1 cellular context compared by ENCODE assay signal in the genomic region with DNA sequence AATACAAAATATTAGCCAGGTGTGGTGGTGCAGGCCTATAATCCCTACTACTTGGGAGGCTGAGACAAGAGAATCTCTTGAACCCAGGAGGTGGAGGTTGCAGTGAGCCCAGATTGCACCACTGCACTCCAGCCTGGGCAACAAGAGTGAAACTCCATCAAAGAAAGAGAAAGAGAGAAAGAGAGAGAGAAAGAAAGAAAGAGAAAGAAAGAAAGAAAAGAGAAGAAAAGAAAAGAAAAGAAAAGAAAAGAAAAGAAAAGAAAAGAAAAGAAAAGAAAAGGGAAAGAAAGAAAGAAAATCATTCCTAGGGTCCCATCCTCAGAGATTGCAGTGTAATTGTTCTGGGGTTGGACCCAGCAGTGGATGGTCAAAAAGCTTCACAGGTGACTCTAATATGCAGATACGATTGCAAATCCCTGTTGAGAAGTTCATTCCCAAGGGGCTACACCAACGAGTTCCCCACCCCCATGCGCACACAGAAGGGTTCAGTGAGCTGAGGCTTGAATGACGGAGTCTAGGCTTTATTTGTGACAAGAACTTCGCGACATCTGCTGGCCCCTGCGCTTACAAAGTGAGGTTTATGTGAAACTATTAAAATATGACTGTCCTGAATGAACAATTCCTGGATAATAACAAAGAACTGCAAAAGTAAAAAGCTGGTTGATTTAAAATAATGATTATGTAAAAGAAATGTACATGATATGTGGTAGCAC.
TF ChIP-seq lines count a peak whose summit lies in the region.

No MANE protein-coding gene starts in this region.

TF ChIP-seq in HepG2, 621 proteins besides CTCF, POLR2A, EP300 and RAD21:
- TF ChIP-seq ZNF607 (CRISPR knock-in tag; IDR thresholded peaks at IDR 0.05; ENCODE audit: borderline replicate concordance) = no peak
- TF ChIP-seq, protein P1, sequence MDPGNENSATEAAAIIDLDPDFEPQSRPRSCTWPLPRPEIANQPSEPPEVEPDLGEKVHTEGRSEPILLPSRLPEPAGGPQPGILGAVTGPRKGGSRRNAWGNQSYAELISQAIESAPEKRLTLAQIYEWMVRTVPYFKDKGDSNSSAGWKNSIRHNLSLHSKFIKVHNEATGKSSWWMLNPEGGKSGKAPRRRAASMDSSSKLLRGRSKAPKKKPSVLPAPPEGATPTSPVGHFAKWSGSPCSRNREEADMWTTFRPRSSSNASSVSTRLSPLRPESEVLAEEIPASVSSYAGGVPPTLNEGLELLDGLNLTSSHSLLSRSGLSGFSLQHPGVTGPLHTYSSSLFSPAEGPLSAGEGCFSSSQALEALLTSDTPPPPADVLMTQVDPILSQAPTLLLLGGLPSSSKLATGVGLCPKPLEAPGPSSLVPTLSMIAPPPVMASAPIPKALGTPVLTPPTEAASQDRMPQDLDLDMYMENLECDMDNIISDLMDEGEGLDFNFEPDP (CRISPR knock-in tag; conservative IDR thresholded peaks at IDR 0.05) = 0 out of 2 replicates have a peak, but pooled peaks have one; percentile 36
- peak; percentile 60; the same call in 1 of the 2 replicates for TF ChIP-seq NCOA1 (CRISPR knock-in tag; IDR thresholded peaks at IDR 0.05)
- TF ChIP-seq, protein P2, sequence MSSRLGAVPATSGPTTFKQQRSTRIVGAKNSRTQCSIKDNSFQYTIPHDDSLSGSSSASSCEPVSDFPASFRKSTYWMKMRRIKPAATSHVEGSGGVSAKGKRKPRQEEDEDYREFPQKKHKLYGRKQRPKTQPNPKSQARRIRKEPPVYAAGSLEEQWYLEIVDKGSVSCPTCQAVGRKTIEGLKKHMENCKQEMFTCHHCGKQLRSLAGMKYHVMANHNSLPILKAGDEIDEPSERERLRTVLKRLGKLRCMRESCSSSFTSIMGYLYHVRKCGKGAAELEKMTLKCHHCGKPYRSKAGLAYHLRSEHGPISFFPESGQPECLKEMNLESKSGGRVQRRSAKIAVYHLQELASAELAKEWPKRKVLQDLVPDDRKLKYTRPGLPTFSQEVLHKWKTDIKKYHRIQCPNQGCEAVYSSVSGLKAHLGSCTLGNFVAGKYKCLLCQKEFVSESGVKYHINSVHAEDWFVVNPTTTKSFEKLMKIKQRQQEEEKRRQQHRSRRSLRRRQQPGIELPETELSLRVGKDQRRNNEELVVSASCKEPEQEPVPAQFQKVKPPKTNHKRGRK (CRISPR knock-in tag; IDR thresholded peaks at IDR 0.05) = 0 out of 2 replicates have a peak, but pooled peaks have one; percentile 21
- TF ChIP-seq TAF15 (IDR thresholded peaks at IDR 0.05; ENCODE audit: low read depth, low read length, poor library complexity, severe bottlenecking) = no peak
